29 cellular contexts compared by ENCODE assay signal in the genomic region with DNA sequence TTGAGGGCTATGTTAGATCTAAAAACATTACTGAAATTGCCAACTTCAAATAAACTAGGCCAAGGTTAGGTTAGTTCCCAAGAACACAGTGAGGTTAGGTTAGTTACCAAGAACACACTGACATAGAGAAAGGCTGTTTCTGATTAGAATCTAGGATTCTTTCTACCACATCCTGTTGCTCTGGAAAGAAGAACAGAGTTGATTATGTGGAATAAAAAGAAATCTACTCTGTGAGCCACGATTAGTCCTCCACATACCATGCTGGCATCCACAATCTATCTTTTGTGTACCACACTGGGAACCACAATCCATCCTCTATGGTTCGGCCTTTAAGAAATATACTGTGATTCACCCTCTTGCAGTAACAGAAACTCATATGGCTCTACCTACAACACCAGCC.
"Had no signal": no experiment of that assay in that cellular context is flagged by ENCODE, and none has a peak within 500 bp of the region (broad histone marks: within the 10 kb centered on the region; RNA-seq: fewer than 3 reads in every experiment).

No MANE protein-coding gene starts in this region.

- H3K36me3 ChIP-seq: ovary, sigmoid colon, stomach, thyroid gland, upper lobe of left lung, vagina, WERI-Rb-1 had no signal

- ATAC-seq: activated CD4-positive, CD25-positive, alpha-beta regulatory T cell treated with anti-CD3 and anti-CD28 coated beads, Interleukin-2, amount 50 U/mL, for 24 hours; activated naive CD4-positive, alpha-beta T cell treated with anti-CD3 and anti-CD28 coated beads, Interleukin-2, amount 50 U/mL, for 72 hours; naive thymus-derived CD4-positive, alpha-beta T cell; psoas muscle; stimulated activated naive B cell treated with anti-CD40 and anti-IgM and Interleukin-4, amounts not matched to agents 10 μg/mL and 1 μg/mL and 100 μg/mL, for 72 hours had no signal

- H3K27me3 ChIP-seq: ovary, sigmoid colon, stomach, thyroid gland, upper lobe of left lung, vagina had no signal

- H3K36me3 Mint-ChIP-seq: activated naive CD4-positive, alpha-beta T cell treated with anti-CD3 and anti-CD28 coated beads, Interleukin-2, amount 50 U/mL, for 72 hours; memory B cell; naive thymus-derived CD4-positive, alpha-beta T cell; stimulated activated naive B cell treated with anti-CD40 and anti-IgM and Interleukin-4, amounts not matched to agents 10 μg/mL and 1 μg/mL and 100 μg/mL, for 72 hours had no signal

- H3K27ac ChIP-seq: ovary, psoas muscle, sigmoid colon, stomach, thyroid gland, upper lobe of left lung, vagina, WERI-Rb-1 had no signal

- H3K9me3 ChIP-seq: ovary, psoas muscle, sigmoid colon, stomach, thyroid gland, upper lobe of left lung, vagina had no signal

- H3K4me1 Mint-ChIP-seq: activated CD4-positive, alpha-beta T cell treated with anti-CD3 and anti-CD28 coated beads, Interleukin-2, amount 10 ng/mL, durations not matched to agents 24 days and 14 days; memory B cell; naive thymus-derived CD4-positive, alpha-beta T cell; stimulated activated naive B cell treated with anti-CD40 and anti-IgM and Interleukin-4, amounts not matched to agents 10 μg/mL and 1 μg/mL and 100 μg/mL, for 72 hours had no signal

- H3K27me3 Mint-ChIP-seq: activated CD4-positive, alpha-beta memory T cell treated with anti-CD3 and anti-CD28 coated beads, Interleukin-2, amount 10 ng/mL, durations not matched to agents 7 days and 5 days; activated CD4-positive, alpha-beta T cell treated with anti-CD3 and anti-CD28 coated beads, Interleukin-2, amount 10 ng/mL, durations not matched to agents 24 days and 14 days; activated T-cell treated with anti-CD3 and anti-CD28 coated beads, Interleukin-2, amount 50 U/mL, for 24 hours; memory B cell; naive thymus-derived CD4-positive, alpha-beta T cell; stimulated activated naive B cell treated with anti-CD40 and anti-IgM and Interleukin-4, amounts not matched to agents 10 μg/mL and 1 μg/mL and 100 μg/mL, for 72 hours had no signal

- H3K4me1 ChIP-seq: psoas muscle, sigmoid colon, stomach, thyroid gland, upper lobe of left lung, vagina had no signal

- H3K9me3 Mint-ChIP-seq: activated CD4-positive, alpha-beta memory T cell treated with anti-CD3 and anti-CD28 coated beads, Interleukin-2, amount 10 ng/mL, durations not matched to agents 7 days and 5 days; activated CD4-positive, alpha-beta T cell treated with anti-CD3 and anti-CD28 coated beads, Interleukin-2, amount 10 ng/mL, durations not matched to agents 24 days and 14 days; memory B cell had no signal

- H3K27ac Mint-ChIP-seq: activated CD4-positive, alpha-beta memory T cell treated with anti-CD3 and anti-CD28 coated beads, Interleukin-2, amount 10 ng/mL, durations not matched to agents 7 days and 5 days; activated CD4-positive, alpha-beta T cell treated with anti-CD3 and anti-CD28 coated beads, Interleukin-2, amount 10 ng/mL, durations not matched to agents 24 days and 14 days; activated naive CD4-positive, alpha-beta T cell treated with anti-CD3 and anti-CD28 coated beads, Interleukin-2, amount 50 U/mL, for 72 hours; activated T-cell treated with anti-CD3 and anti-CD28 coated beads, Interleukin-2, amount 50 U/mL, for 24 hours; memory B cell; naive thymus-derived CD4-positive, alpha-beta T cell; stimulated activated naive B cell treated with anti-CD40 and anti-IgM and Interleukin-4, amounts not matched to agents 10 μg/mL and 1 μg/mL and 100 μg/mL, for 72 hours had no signal

- DNase-seq: activated CD4-positive, alpha-beta memory T cell treated with anti-CD3 and anti-CD28 coated beads, Interleukin-2, amount 10 ng/mL, durations not matched to agents 7 days and 5 days; activated CD4-positive, alpha-beta T cell treated with anti-CD3 and anti-CD28 coated beads, Interleukin-2, amount 10 ng/mL, durations not matched to agents 24 days and 14 days; activated CD8-positive, alpha-beta memory T cell treated with anti-CD3 and anti-CD28 coated beads, Interleukin-2, amount 50 U/mL, for 48 hours; activated naive CD4-positive, alpha-beta T cell; activated T-cell treated with anti-CD3 and anti-CD28 coated beads, Interleukin-2, amount 50 U/mL, for 24 hours; aorta; caudate nucleus; cortex of kidney; head of caudate nucleus; hippocampal formation; kidney; midbrain; naive thymus-derived CD4-positive, alpha-beta T cell; ovary; psoas muscle; sigmoid colon; small intestine; stimulated activated CD4-positive, alpha-beta T cell treated with anti-CD3 and anti-CD28 coated beads, Interleukin-4, amount 100 ng/mL, for 24 hours; stimulated activated CD8-positive, alpha-beta memory T cell treated with anti-CD3 and anti-CD28 coated beads, Interleukin-4, amount 100 ng/mL, for 48 hours; stimulated activated naive B cell treated with anti-CD40 and anti-IgM and Interleukin-4, amounts not matched to agents 10 μg/mL and 1 μg/mL and 100 μg/mL, for 72 hours; stomach; T1000; thyroid gland; upper lobe of left lung; WERI-Rb-1 had no signal

- H3K4me3 Mint-ChIP-seq: activated CD4-positive, alpha-beta memory T cell treated with anti-CD3 and anti-CD28 coated beads, Interleukin-2, amount 10 ng/mL, durations not matched to agents 7 days and 5 days; activated CD4-positive, alpha-beta T cell treated with anti-CD3 and anti-CD28 coated beads, Interleukin-2, amount 10 ng/mL, durations not matched to agents 24 days and 14 days; activated T-cell treated with anti-CD3 and anti-CD28 coated beads, Interleukin-2, amount 50 U/mL, for 24 hours; memory B cell; naive thymus-derived CD4-positive, alpha-beta T cell; stimulated activated naive B cell treated with anti-CD40 and anti-IgM and Interleukin-4, amounts not matched to agents 10 μg/mL and 1 μg/mL and 100 μg/mL, for 72 hours had no signal

- H3K4me3 ChIP-seq: ovary, psoas muscle, sigmoid colon, stomach, thyroid gland, upper lobe of left lung, vagina had no signal
